In genomic region chr15:80020731-80021130, GRCh38 we compare ENCODE assay signal across 21 cellular contexts. TPM values are rescaled to one million over a fixed set of nuclear protein-coding genes. Genes with fewer than 3 reads are reported as not detected.
A peak's percentile ranks its signal among the peaks of the same experiment; 100 is the strongest.
DNase-seq lines count a peak whose midpoint lies in the region; ATAC-seq lines count a peak whose summit lies in the region.
"Had no signal": no experiment of that assay in that cellular context is flagged by ENCODE, and none has a peak within 500 bp of the region (broad histone marks: within the 10 kb centered on the region; RNA-seq: fewer than 3 reads in every experiment).

No MANE protein-coding gene starts in this region.

- ATAC-seq in activated T-cell treated with anti-CD3 and anti-CD28 coated beads, Interleukin-2, amount 50 U/mL, for 72 hours (replicated peaks in 1 of 2): peak; percentile 28 to 34
- ATAC-seq in activated T-helper 17 cell treated with anti-CD3 and anti-CD28 coated beads, Interleukin-2, amount 50 U/mL, for 72 hours (replicated peaks): no peak
- ATAC-seq in stimulated activated naive B cell treated with anti-CD40 and anti-IgM and Interleukin-4, amounts not matched to agents 10 μg/mL and 1 μg/mL and 100 μg/mL, for 72 hours (replicated peaks): no peak
- ATAC-seq in HG03378 (IDR thresholded peaks at IDR 0.05; ENCODE audit: unreplicated experiment): no peak
- no peak for ATAC-seq in HG02885 (IDR thresholded peaks at IDR 0.05; ENCODE audit: poor library complexity, unreplicated experiment)
- ATAC-seq: HCT116, Right ventricle myocardium inferior had no signal

- peaks cover 24% of the 10 kb centered on the region for H3K4me1 Mint-ChIP-seq in activated T-cell treated with anti-CD3 and anti-CD28 coated beads, Interleukin-2, amount 50 U/mL, for 72 hours (ENCODE audit: low read depth)
- peaks cover 24 to 39% (median 31%) of the 10 kb centered on the region in 3 donors for H3K4me1 Mint-ChIP-seq in IgD-negative memory B cell
- H3K4me1 Mint-ChIP-seq in activated T-helper 17 cell treated with anti-CD3 and anti-CD28 coated beads, Interleukin-2, amount 50 U/mL, for 72 hours: no peaks in the 10 kb centered on the region
- H3K4me1 Mint-ChIP-seq in stimulated activated naive B cell treated with anti-CD40 and anti-IgM and Interleukin-4, amounts not matched to agents 10 μg/mL and 1 μg/mL and 100 μg/mL, for 72 hours: peaks cover 21 to 32% of the 10 kb centered on the region in 2 donors

- DNase-seq in activated T-cell treated with anti-CD3 and anti-CD28 coated beads, Interleukin-2, amount 50 U/mL, for 72 hours: no peak
- DNase-seq in activated T-cell treated with anti-CD3 and anti-CD28 coated beads, Interleukin-2, amount 50 U/mL, for 1 hour: no peak
- no peak for DNase-seq in stimulated activated naive B cell treated with anti-CD40 and anti-IgM and Interleukin-4, amounts not matched to agents 10 μg/mL and 1 μg/mL and 100 μg/mL, for 72 hours
- no peak for DNase-seq in UCSD-AML1 (lab: John Stamatoyannopoulos, UW; ENCODE audit: unreplicated experiment)
- DNase-seq: DMS53, EL, GF-D8, NCI-H1105 treated with DMSO at 0.1 percent for 48 hours, NCI-H1694, NCI-H2081, NCI-H2171, NCI-H524 treated with DMSO at 0.1 percent for 48 hours, NCI-H82 had no signal

- H3K9me3 Mint-ChIP-seq in activated T-cell treated with anti-CD3 and anti-CD28 coated beads, Interleukin-2, amount 50 U/mL, for 72 hours: peaks cover 3 to 5% of the 10 kb centered on the region in 2 donors
- peaks cover 3 to 5% (median 4%) of the 10 kb centered on the region in 3 donors for H3K9me3 Mint-ChIP-seq in IgD-negative memory B cell
- no peaks in the 10 kb centered on the region for H3K9me3 Mint-ChIP-seq in activated T-helper 17 cell treated with anti-CD3 and anti-CD28 coated beads, Interleukin-2, amount 50 U/mL, for 72 hours
- H3K9me3 Mint-ChIP-seq in stimulated activated naive B cell treated with anti-CD40 and anti-IgM and Interleukin-4, amounts not matched to agents 10 μg/mL and 1 μg/mL and 100 μg/mL, for 72 hours: peaks cover 3 to 4% of the 10 kb centered on the region in 2 donors

- H3K4me3 Mint-ChIP-seq in activated T-cell treated with anti-CD3 and anti-CD28 coated beads, Interleukin-2, amount 50 U/mL, for 72 hours: no peak overlapping the region
- peak overlapping the region; percentile 52 to 86 (median 76) for H3K4me3 Mint-ChIP-seq in IgD-negative memory B cell
- peak overlapping the region; percentile 16 for H3K4me3 Mint-ChIP-seq in activated T-helper 17 cell treated with anti-CD3 and anti-CD28 coated beads, Interleukin-2, amount 50 U/mL, for 72 hours
- H3K4me3 Mint-ChIP-seq in stimulated activated naive B cell treated with anti-CD40 and anti-IgM and Interleukin-4, amounts not matched to agents 10 μg/mL and 1 μg/mL and 100 μg/mL, for 72 hours: no peak overlapping the region
- H3K4me3 Mint-ChIP-seq: CD14-positive monocyte had no signal

- no peak overlapping the region for H3K27ac Mint-ChIP-seq in activated T-cell treated with anti-CD3 and anti-CD28 coated beads, Interleukin-2, amount 50 U/mL, for 72 hours
- H3K27ac Mint-ChIP-seq in IgD-negative memory B cell: peak overlapping the region in 2 of 3 donors; percentile 78 to 86
- H3K27ac Mint-ChIP-seq in activated T-helper 17 cell treated with anti-CD3 and anti-CD28 coated beads, Interleukin-2, amount 50 U/mL, for 72 hours: no peak overlapping the region
- H3K27ac Mint-ChIP-seq in stimulated activated naive B cell treated with anti-CD40 and anti-IgM and Interleukin-4, amounts not matched to agents 10 μg/mL and 1 μg/mL and 100 μg/mL, for 72 hours: peak overlapping the region; percentile 31
- H3K27ac Mint-ChIP-seq: CD14-positive monocyte had no signal

- no peaks in the 10 kb centered on the region for H3K36me3 Mint-ChIP-seq in activated T-cell treated with anti-CD3 and anti-CD28 coated beads, Interleukin-2, amount 50 U/mL, for 72 hours (ENCODE audit: insufficient read depth in 2 of 2)
- peaks cover 3% of the 10 kb centered on the region for H3K36me3 Mint-ChIP-seq in IgD-negative memory B cell
- H3K36me3 Mint-ChIP-seq in activated T-helper 17 cell treated with anti-CD3 and anti-CD28 coated beads, Interleukin-2, amount 50 U/mL, for 72 hours (ENCODE audit: low read depth): no peaks in the 10 kb centered on the region
- H3K36me3 Mint-ChIP-seq in stimulated activated naive B cell treated with anti-CD40 and anti-IgM and Interleukin-4, amounts not matched to agents 10 μg/mL and 1 μg/mL and 100 μg/mL, for 72 hours: peaks cover 0 to 2% of the 10 kb centered on the region in 2 donors
- H3K36me3 Mint-ChIP-seq: CD14-positive monocyte had no signal

- peaks cover 13% of the 10 kb centered on the region for H3K27me3 Mint-ChIP-seq in activated T-cell treated with anti-CD3 and anti-CD28 coated beads, Interleukin-2, amount 50 U/mL, for 72 hours (ENCODE audit: low read depth)
- no peaks in the 10 kb centered on the region for H3K27me3 Mint-ChIP-seq in IgD-negative memory B cell
- H3K27me3 Mint-ChIP-seq in activated T-helper 17 cell treated with anti-CD3 and anti-CD28 coated beads, Interleukin-2, amount 50 U/mL, for 72 hours: peaks cover 8% of the 10 kb centered on the region
- H3K27me3 Mint-ChIP-seq in stimulated activated naive B cell treated with anti-CD40 and anti-IgM and Interleukin-4, amounts not matched to agents 10 μg/mL and 1 μg/mL and 100 μg/mL, for 72 hours: peaks cover 0 to 5% of the 10 kb centered on the region in 2 donors

RNA-seq across cellular contexts. Expression of gene ZFAND6, which starts 38.7 kb away (rescaled TPM):
- 10 to 100 TPM; 43.9 to 44.1 TPM for total RNA-seq in activated T-cell treated with anti-CD3 and anti-CD28 coated beads, Interleukin-2, amount 50 U/mL, for 72 hours
- 216 TPM for polyA plus RNA-seq in IgD-negative memory B cell
- 10 to 100 TPM; 26.2 to 35.2 TPM for total RNA-seq in activated T-helper 17 cell treated with anti-CD3 and anti-CD28 coated beads, Interleukin-2, amount 50 U/mL, for 72 hours

RNA-seq across cellular contexts. Expression of gene BCL2A1, which starts 49.7 kb away (rescaled TPM):
- 10 to 100 TPM; 39.6 to 67.2 TPM for total RNA-seq in activated T-cell treated with anti-CD3 and anti-CD28 coated beads, Interleukin-2, amount 50 U/mL, for 72 hours
- 75.8 TPM for polyA plus RNA-seq in IgD-negative memory B cell
- 10 to 100 TPM; 32.7 to 77.0 TPM for total RNA-seq in activated T-helper 17 cell treated with anti-CD3 and anti-CD28 coated beads, Interleukin-2, amount 50 U/mL, for 72 hours
- total RNA-seq: H1 had no signal
- polyA plus RNA-seq: H1 had no signal

Comparison
In these comparisons a context has a peak if more than half of its experiments do, and no peak if none do; other contexts are left out.
1. ATAC-seq: peak in activated T-cell treated with anti-CD3 and anti-CD28 coated beads, Interleukin-2, amount 50 U/mL, for 72 hours (2 of 2); none in activated T-helper 17 cell treated with anti-CD3 and anti-CD28 coated beads, Interleukin-2, amount 50 U/mL, for 72 hours (single experiment), stimulated activated naive B cell treated with anti-CD40 and anti-IgM and Interleukin-4, amounts not matched to agents 10 μg/mL and 1 μg/mL and 100 μg/mL, for 72 hours (0 of 2), HG03378 (single experiment) and HG02885 (single experiment).
2. H3K27ac Mint-ChIP-seq: peak in IgD-negative memory B cell (2 of 3) and stimulated activated naive B cell treated with anti-CD40 and anti-IgM and Interleukin-4, amounts not matched to agents 10 μg/mL and 1 μg/mL and 100 μg/mL, for 72 hours (single experiment); none in activated T-cell treated with anti-CD3 and anti-CD28 coated beads, Interleukin-2, amount 50 U/mL, for 72 hours (single experiment) and activated T-helper 17 cell treated with anti-CD3 and anti-CD28 coated beads, Interleukin-2, amount 50 U/mL, for 72 hours (single experiment).
3. H3K4me3 Mint-ChIP-seq: peak in IgD-negative memory B cell (4 of 4) and activated T-helper 17 cell treated with anti-CD3 and anti-CD28 coated beads, Interleukin-2, amount 50 U/mL, for 72 hours (single experiment); none in activated T-cell treated with anti-CD3 and anti-CD28 coated beads, Interleukin-2, amount 50 U/mL, for 72 hours (0 of 2) and stimulated activated naive B cell treated with anti-CD40 and anti-IgM and Interleukin-4, amounts not matched to agents 10 μg/mL and 1 μg/mL and 100 μg/mL, for 72 hours (0 of 2).